Comparison of ENCODE assay signal across 11 cellular contexts in genomic region chr15:31799711-31800321, GRCh38.
DNase-seq lines count a peak whose midpoint lies in the region; ATAC-seq and FAIRE-seq lines count a peak whose summit lies in the region.
"Had no signal": no experiment of that assay in that cellular context is flagged by ENCODE, and none has a peak within 500 bp of the region (broad histone marks: within the 10 kb centered on the region; RNA-seq: fewer than 3 reads in every experiment).

No MANE protein-coding gene starts in this region.

- no peaks in the 10 kb centered on the region for H3K4me1 Mint-ChIP-seq in stimulated activated naive B cell treated with anti-CD40 and anti-IgM and Interleukin-4, amounts not matched to agents 10 μg/mL and 1 μg/mL and 100 μg/mL, for 72 hours

- ATAC-seq in HG02610 (IDR thresholded peaks at IDR 0.05; ENCODE audit: unreplicated experiment) (peak; percentile 90), HG03520 (IDR thresholded peaks at IDR 0.05; ENCODE audit: unreplicated experiment) (peak; percentile 83)
- peak; percentile 42 to 48 for ATAC-seq in stimulated activated naive B cell treated with anti-CD40 and anti-IgM and Interleukin-4, amounts not matched to agents 10 μg/mL and 1 μg/mL and 100 μg/mL, for 72 hours (replicated peaks)
- ATAC-seq: WTC11 had no signal

- H3K27ac ChIP-seq in small intestine (ENCODE audit: low read depth in 1 of 2, low read length in 1 of 2) = no peak overlapping the region
- H3K27ac ChIP-seq: 22Rv1 had no signal

- no peak overlapping the region for H3K27ac Mint-ChIP-seq in stimulated activated naive B cell treated with anti-CD40 and anti-IgM and Interleukin-4, amounts not matched to agents 10 μg/mL and 1 μg/mL and 100 μg/mL, for 72 hours
- H3K27ac Mint-ChIP-seq: WTC11 had no signal

- FAIRE-seq in small intestine (lab: Jason Lieb, UNC) = no peak

- H3K36me3 Mint-ChIP-seq in stimulated activated naive B cell treated with anti-CD40 and anti-IgM and Interleukin-4, amounts not matched to agents 10 μg/mL and 1 μg/mL and 100 μg/mL, for 72 hours = no peaks in the 10 kb centered on the region
- H3K36me3 Mint-ChIP-seq: WTC11 had no signal

- no peaks in the 10 kb centered on the region for H3K4me1 ChIP-seq in small intestine (ENCODE audit: control insufficient read depth in 2 of 2, insufficient read depth in 1 of 2, low read depth in 1 of 2, low read length in 1 of 2)

- 84 to 90% (median 89%) methylated on average over 7 of the region's 7 CpGs for WGBS in small intestine, 3 donors

- DNase-seq in NK-92 treated with Interleukin-12 subunit alpha and Interleukin-12 subunit beta, amount 100 ng/mL, for 24 hours (lab: John Stamatoyannopoulos, UW) = peak; percentile 13
- DNase-seq in NK-92 (lab: John Stamatoyannopoulos, UW; ENCODE audit: unreplicated experiment) (no peak), small intestine (no peak)
- no peak for DNase-seq in stimulated activated naive B cell treated with anti-CD40 and anti-IgM and Interleukin-4, amounts not matched to agents 10 μg/mL and 1 μg/mL and 100 μg/mL, for 72 hours
- no peak for DNase-seq in stimulated activated CD4-positive, alpha-beta T cell treated with anti-CD3 and anti-CD28 coated beads, Interleukin-1b, Interleukin-23, amount 100 ng/mL, for 48 hours
- no peak for DNase-seq in activated CD4-positive, alpha-beta T cell treated with anti-CD3 and anti-CD28 coated beads for 1 hour
- DNase-seq: NCI-H748 treated with DMSO at 0.1 percent for 48 hours had no signal

- H3K4me3 ChIP-seq in small intestine (ENCODE audit: low read depth in 1 of 2, low read length in 2 of 2) = no peak overlapping the region

- H3K4me3 Mint-ChIP-seq in stimulated activated naive B cell treated with anti-CD40 and anti-IgM and Interleukin-4, amounts not matched to agents 10 μg/mL and 1 μg/mL and 100 μg/mL, for 72 hours = no peak overlapping the region
- H3K4me3 Mint-ChIP-seq: WTC11 had no signal

- no peaks in the 10 kb centered on the region for H3K9me3 ChIP-seq in small intestine (ENCODE audit: control insufficient read depth, low read depth)

- H3K27me3 Mint-ChIP-seq in stimulated activated naive B cell treated with anti-CD40 and anti-IgM and Interleukin-4, amounts not matched to agents 10 μg/mL and 1 μg/mL and 100 μg/mL, for 72 hours = no peaks in the 10 kb centered on the region

- H3K9me3 Mint-ChIP-seq in stimulated activated naive B cell treated with anti-CD40 and anti-IgM and Interleukin-4, amounts not matched to agents 10 μg/mL and 1 μg/mL and 100 μg/mL, for 72 hours = no peaks in the 10 kb centered on the region
- H3K9me3 Mint-ChIP-seq: WTC11 had no signal

- H3K36me3 ChIP-seq in small intestine (ENCODE audit: control insufficient read depth in 2 of 2, insufficient read depth in 2 of 2, low read length in 2 of 2) = no peaks in the 10 kb centered on the region

- H3K27me3 ChIP-seq in small intestine (ENCODE audit: control insufficient read depth in 2 of 2, insufficient read depth in 2 of 2, low read length in 2 of 2) = no peaks in the 10 kb centered on the region
